Comparison of ENCODE assay signal across 25 cellular contexts in genomic region chr6:4640139-4640538, GRCh38.
DNase-seq lines count a peak whose midpoint lies in the region; ATAC-seq and TF ChIP-seq lines count a peak whose summit lies in the region.
"Had no signal": no experiment of that assay in that cellular context is flagged by ENCODE, and none has a peak within 500 bp of the region (broad histone marks: within the 10 kb centered on the region; RNA-seq: fewer than 3 reads in every experiment).

No MANE protein-coding gene starts in this region.

- no peak for TF ChIP-seq CTCF in RWPE2 (IDR thresholded peaks at IDR 0.05; ENCODE audit: poor library complexity, severe bottlenecking)

- H3K27me3 ChIP-seq in RWPE2 (ENCODE audit: insufficient read depth, poor library complexity, severe bottlenecking), result no peaks in the 10 kb centered on the region
- H3K27me3 ChIP-seq: heart left ventricle, MG63, tibial artery had no signal

- H3K27ac ChIP-seq in RWPE2 (ENCODE audit: poor library complexity, severe bottlenecking), result peak overlapping the region; percentile 34
- H3K27ac ChIP-seq: heart left ventricle, psoas muscle, tibial artery had no signal

- peak; percentile 76 for DNase-seq in ELR (ENCODE audit: low read depth)
- DNase-seq in RWPE2 (ENCODE audit: low spot score), result no peak
- DNase-seq in kidney tubule cell (ENCODE audit: low spot score), result peak; percentile 75
- no peak for DNase-seq in iPS-NIHi7 (ENCODE audit: extremely low spot score)
- DNase-seq: activated CD4-positive, alpha-beta T cell treated with anti-CD3 and anti-CD28 coated beads for 48 hours; activated naive CD8-positive, alpha-beta T cell treated with anti-CD3 and anti-CD28 coated beads, Interleukin-2, amount 50 U/mL, for 24 hours; DMS 273 treated with DMSO at 0.1 percent for 48 hours; erythroblast; heart left ventricle; MG63; NCI-H146; NCI-H2171 treated with DMSO at 0.1 percent for 48 hours; NCI-H774; psoas muscle; SIG-M5; stimulated activated CD4-positive, alpha-beta T cell treated with anti-CD3 and anti-CD28 coated beads, Interleukin-2, amount 100 ng/mL, for 48 hours; stimulated activated naive CD8-positive, alpha-beta T cell treated with anti-CD3 and anti-CD28 coated beads, Interleukin-15, Interleukin-2, amounts not matched to agents 100 U/mL and 50 U/mL, for 24 hours; T-cell; tibial artery had no signal

- peaks cover 18% of the 10 kb centered on the region for H3K4me1 ChIP-seq in RWPE2 (ENCODE audit: insufficient read depth, poor library complexity, severe bottlenecking)
- H3K4me1 ChIP-seq: heart left ventricle, psoas muscle, tibial artery had no signal

- no peak overlapping the region for H3K4me3 ChIP-seq in RWPE2 (ENCODE audit: severe bottlenecking)
- H3K4me3 ChIP-seq: heart left ventricle, MG63, psoas muscle, skin epidermis, tibial artery had no signal

- H3K36me3 ChIP-seq in RWPE2 (ENCODE audit: low read depth), result no peaks in the 10 kb centered on the region
- H3K36me3 ChIP-seq: heart left ventricle, MG63, tibial artery had no signal

- peak; percentile 84 for ATAC-seq in RWPE2 (ENCODE audit: low read depth)
- ATAC-seq in esophagus mucosa, result peak; percentile 57
- no peak for ATAC-seq in HG03045 (IDR thresholded peaks at IDR 0.05; ENCODE audit: unreplicated experiment)
- ATAC-seq in HG03521 (IDR thresholded peaks at IDR 0.05; ENCODE audit: unreplicated experiment), result no peak
- no peak for ATAC-seq in GM19455 (IDR thresholded peaks at IDR 0.05; ENCODE audit: unreplicated experiment)
- ATAC-seq: activated naive CD8-positive, alpha-beta T cell treated with anti-CD3 and anti-CD28 coated beads, Interleukin-2, amount 50 U/mL, for 24 hours; heart left ventricle; HepG2; psoas muscle; stimulated activated naive CD8-positive, alpha-beta T cell treated with anti-CD3 and anti-CD28 coated beads, Interleukin-15, Interleukin-2, amounts not matched to agents 100 U/mL and 50 U/mL, for 24 hours; T-cell had no signal

- H3K9me3 ChIP-seq in RWPE2 (ENCODE audit: severe bottlenecking), result no peaks in the 10 kb centered on the region
- H3K9me3 ChIP-seq: MG63, psoas muscle, tibial artery had no signal

Comparison
In these comparisons a context has a peak if more than half of its experiments do, and no peak if none do; other contexts are left out.
1. DNase-seq: peak in ELR (single experiment) and kidney tubule cell (single experiment); none in RWPE2 (single experiment) and iPS-NIHi7 (single experiment).
2. ATAC-seq: peak in RWPE2 (single experiment) and esophagus mucosa (single experiment); none in HG03045 (single experiment), HG03521 (single experiment) and GM19455 (single experiment).